16 cellular contexts compared by ENCODE assay signal in genomic region chr6:53730767-53731166, GRCh38.
A peak's percentile ranks its signal among the peaks of the same experiment; 100 is the strongest.
DNase-seq lines count a peak whose midpoint lies in the region; ATAC-seq and TF ChIP-seq lines count a peak whose summit lies in the region.
"Had no signal": no experiment of that assay in that cellular context is flagged by ENCODE, and none has a peak within 500 bp of the region (broad histone marks: within the 10 kb centered on the region; RNA-seq: fewer than 3 reads in every experiment).

No MANE protein-coding gene starts in this region.

- H3K9me1 ChIP-seq in IMR-90 (ENCODE audit: insufficient read depth, low read length) = peaks cover 6% of the 10 kb centered on the region

- H4K5ac ChIP-seq in IMR-90 (ENCODE audit: low read depth, low read length) = peak overlapping the region; percentile 22; the same call in 1 of the 2 replicates

- H3K27me3 ChIP-seq in IMR-90 (ENCODE audit: control insufficient read depth, insufficient read depth, low read length) (no peaks in the 10 kb centered on the region), esophagus muscularis mucosa (no peaks in the 10 kb centered on the region)
- H3K27me3 ChIP-seq in effector memory CD4-positive, alpha-beta T cell (replicated peaks; ENCODE audit: control insufficient read depth, insufficient read depth, low read length, poor library complexity, severe bottlenecking) = no peaks in the 10 kb centered on the region
- H3K27me3 ChIP-seq: BE2C had no signal

- intact Hi-C loops in IMR-90 (cut with micrococcal nuclease) = no loop called here
- intact Hi-C loops in esophagus muscularis mucosa (cut with DNase I) = no loop called here

- no peak overlapping the region for H3K56ac ChIP-seq in IMR-90 (ENCODE audit: extremely low read depth, insufficient read depth, low read length)

- no peak overlapping the region for H3K18ac ChIP-seq in IMR-90 (ENCODE audit: low read depth, low read length)

- no peak for TF ChIP-seq CTCF in IMR-90 (conservative IDR thresholded peaks at IDR 0.05; ENCODE audit: low read depth, low read length)
- no peak for TF ChIP-seq CTCF in esophagus muscularis mucosa (IDR thresholded peaks at IDR 0.05)

- no peak overlapping the region for H2BK20ac ChIP-seq in IMR-90 (ENCODE audit: low read depth, low read length)

- H4K91ac ChIP-seq in IMR-90 (ENCODE audit: insufficient read depth, low read depth, low read length) = no peak overlapping the region

- H3K9me3 ChIP-seq in IMR-90 (ENCODE audit: control insufficient read depth, insufficient read depth, low read length) = no peaks in the 10 kb centered on the region
- no peaks in the 10 kb centered on the region for H3K9me3 ChIP-seq in esophagus muscularis mucosa
- no peaks in the 10 kb centered on the region for H3K9me3 ChIP-seq in effector memory CD4-positive, alpha-beta T cell (ENCODE audit: control insufficient read depth, low read length)
- H3K9me3 ChIP-seq: BE2C had no signal

- ATAC-seq in IMR-90 (ENCODE audit: low read depth) (no peak), GM18498 (IDR thresholded peaks at IDR 0.05; ENCODE audit: unreplicated experiment) (no peak)

- POLR2A ChIA-PET in IMR-90 (lab: Charles Lee; ENCODE audit: unreplicated experiment) = interaction anchor here (0.7 kb wide), 1 partner anchor 20 kb away, joined by 3 read pairs; no protein-coding TSS in a partner anchor

- TF ChIP-seq EP300 in esophagus muscularis mucosa (IDR thresholded peaks at IDR 0.05) = no peak

- no peak overlapping the region for H3K23ac ChIP-seq in IMR-90 (ENCODE audit: low read depth, low read length)

- DNase-seq in Caki2 (ENCODE audit: low read depth) = peak; percentile 67
- no peak for DNase-seq in IMR-90
- DNase-seq in esophagus muscularis mucosa (ENCODE audit: extremely low spot score) = no peak
- DNase-seq in renal cortical epithelial cell (ENCODE audit: low read depth) = peak; percentile 35
- DNase-seq in NCI-H1092 (lab: John Stamatoyannopoulos, UW) = no peak
- DNase-seq in effector memory CD4-positive, alpha-beta T cell = no peak
- DNase-seq: BE2C; CD4-positive, alpha-beta memory T cell; EL; H9; NCI-H1436 treated with DMSO at 0.1 percent for 48 hours; NCI-H2081; NCI-H2227 treated with DMSO at 0.1 percent for 48 hours; NCI-H524 treated with DMSO at 0.1 percent for 48 hours had no signal

- no peak overlapping the region for H3K9ac ChIP-seq in IMR-90 (ENCODE audit: low read depth, low read length)

- BruUV-seq in IMR-90 (replicated peaks; lab: Mats Ljungman, UMichigan) = no TSS peak

- H3K79me1 ChIP-seq in IMR-90 (ENCODE audit: low read depth in 1 of 2, low read length in 2 of 2) = no peaks in the 10 kb centered on the region

- H3K4me1 ChIP-seq in IMR-90 (ENCODE audit: control insufficient read depth, insufficient read depth, low read length) (peaks cover 9% of the 10 kb centered on the region), esophagus muscularis mucosa (peaks cover 2 to 51% (median 44%) of the 10 kb centered on the region in 4 donors)
- peaks cover 8% of the 10 kb centered on the region for H3K4me1 ChIP-seq in effector memory CD4-positive, alpha-beta T cell (ENCODE audit: control insufficient read depth, insufficient read depth, low read length, poor library complexity, severe bottlenecking)
- H3K4me1 ChIP-seq: BE2C had no signal

- in situ Hi-C loops in Caki2 (cut with HindIII; ENCODE audit: low pct_unique_long_range_greater_than_20kb, low sequenced_read_pairs) (no loop called here), IMR-90 (cut with MboI; ENCODE audit: low sequenced_read_pairs) (loop anchor here (5.0 to 10.0 kb wide), 2 partner anchors 227 to 566 kb away; no protein-coding TSS in a partner anchor)

- H3K36me3 ChIP-seq in IMR-90 (ENCODE audit: control insufficient read depth, insufficient read depth, low read length) = no peaks in the 10 kb centered on the region
- H3K36me3 ChIP-seq in esophagus muscularis mucosa = no peaks in the 10 kb centered on the region
- H3K36me3 ChIP-seq in effector memory CD4-positive, alpha-beta T cell (ENCODE audit: control insufficient read depth, insufficient read depth, low read length) = no peaks in the 10 kb centered on the region
- H3K36me3 ChIP-seq: BE2C had no signal

- TF ChIP-seq POLR2A in IMR-90 (IDR thresholded peaks at IDR 0.05; ENCODE audit: low read depth, low read length) (no peak), esophagus muscularis mucosa (IDR thresholded peaks at IDR 0.05; ENCODE audit: low read depth) (no peak)

- no peak overlapping the region; the same call in 2 of the 3 replicates for H2BK15ac ChIP-seq in IMR-90 (ENCODE audit: low read depth, low read length)

- H3K4me3 ChIP-seq in IMR-90 (ENCODE audit: insufficient read depth, low read depth, low read length) = no peak overlapping the region
- H3K4me3 ChIP-seq in esophagus muscularis mucosa = no peak overlapping the region
- no peak overlapping the region for H3K4me3 ChIP-seq in effector memory CD4-positive, alpha-beta T cell (ENCODE audit: insufficient read depth, low read depth, low read length, poor library complexity, severe bottlenecking)
- H3K4me3 ChIP-seq: PC-9 had no signal

- no peak overlapping the region for H2BK5ac ChIP-seq in IMR-90 (ENCODE audit: low read depth, low read length, poor library complexity, severe bottlenecking)

- no peak overlapping the region for H2AK5ac ChIP-seq in IMR-90 (ENCODE audit: low read depth, low read length)

- CTCF ChIA-PET in IMR-90 (lab: Yijun Ruan, JAX) = interaction anchor here (0.6 to 1.5 kb wide), 3 partner anchors 12 to 265 kb away, joined by 3 to 8 read pairs (median 4); no protein-coding TSS in a partner anchor

- H2AFZ ChIP-seq in IMR-90 (replicated peaks; ENCODE audit: low read length, poor library complexity) = no peak overlapping the region
- H2AFZ ChIP-seq: PC-9 had no signal

- H3K4me2 ChIP-seq in IMR-90 (ENCODE audit: low read depth, low read length) = no peak overlapping the region

- no peak overlapping the region for H3K14ac ChIP-seq in IMR-90 (replicated peaks; ENCODE audit: low read depth, low read length)

- H2AK9ac ChIP-seq in IMR-90 (replicated peaks; ENCODE audit: low read depth, low read length, poor library complexity) = no peak overlapping the region

- H4K20me1 ChIP-seq in IMR-90 (ENCODE audit: insufficient read depth, low read length) = no peaks in the 10 kb centered on the region; the same call in 1 of the 2 replicates

- no peak overlapping the region for H2BK120ac ChIP-seq in IMR-90 (ENCODE audit: low read depth, low read length)

- H4K8ac ChIP-seq in IMR-90 (ENCODE audit: low read depth in 2 of 2, low read length in 2 of 2) = 0 out of 4 replicates have a peak overlapping the region, but pooled peaks of 1 of the 2 experiments have one; percentile 15

- H3K27ac ChIP-seq in IMR-90 (ENCODE audit: insufficient read depth, low read length) (no peak overlapping the region), esophagus muscularis mucosa (replicated peaks in 1 of 4) (peak overlapping the region; percentile 53 to 74 (median 56))
- no peak overlapping the region for H3K27ac ChIP-seq in effector memory CD4-positive, alpha-beta T cell (ENCODE audit: insufficient read depth, low read length, poor library complexity, severe bottlenecking)
- H3K27ac ChIP-seq: PC-9 had no signal

- H3K4ac ChIP-seq in IMR-90 (ENCODE audit: low read depth, low read length) = no peak overlapping the region; the same call in 1 of the 2 replicates

- TF ChIP-seq RAD21 in IMR-90 (IDR thresholded peaks at IDR 0.05; ENCODE audit: low read length) = no peak

- dilution Hi-C loops in IMR-90 (cut with HindIII; ENCODE audit: low sequenced_read_pairs, unreplicated experiment) = no loop called here

TF ChIP-seq in IMR-90, 13 proteins besides CTCF, POLR2A, EP300 and RAD21:
- TF ChIP-seq ELK1 (IDR thresholded peaks at IDR 0.05; ENCODE audit: borderline replicate concordance, low read depth, low read length) (no peak), SMC3 (IDR thresholded peaks at IDR 0.05; ENCODE audit: low read depth, low read length) (no peak), MAFK (IDR thresholded peaks at IDR 0.05; ENCODE audit: low read depth, low read length) (no peak)

Comparison
In these comparisons a context has a peak if more than half of its experiments do, and no peak if none do; other contexts are left out.
1. DNase-seq: peak in Caki2 (single experiment) and renal cortical epithelial cell (single experiment); none in IMR-90 (single experiment), esophagus muscularis mucosa (single experiment), NCI-H1092 (single experiment) and effector memory CD4-positive, alpha-beta T cell (0 of 3).
2. H3K27ac ChIP-seq: peak in esophagus muscularis mucosa (4 of 4); none in IMR-90 (single experiment) and effector memory CD4-positive, alpha-beta T cell (single experiment).